In genomic region chr7:156816943-156817572, GRCh38 we compare ENCODE assay signal across 8 cellular contexts.
DNase-seq lines count a peak whose midpoint lies in the region; ATAC-seq and TF ChIP-seq lines count a peak whose summit lies in the region.

No MANE protein-coding gene starts in this region.

- H3K4me1 ChIP-seq in KMS-11 (ENCODE audit: low read depth, poor library complexity, severe bottlenecking) (no peaks in the 10 kb centered on the region), right lobe of liver (peaks cover 0 to 21% (median 10%) of the 10 kb centered on the region in 4 donors)

- TF ChIP-seq POLR2A in right lobe of liver (IDR thresholded peaks at IDR 0.05) = no peak

- no peak overlapping the region for H3K9ac ChIP-seq in KMS-11

- H3K27me3 Mint-ChIP-seq in activated naive CD8-positive, alpha-beta T cell treated with anti-CD3 and anti-CD28 coated beads for 36 hours = no peaks in the 10 kb centered on the region

- peaks cover 8% of the 10 kb centered on the region for H3K36me3 Mint-ChIP-seq in activated naive CD8-positive, alpha-beta T cell treated with anti-CD3 and anti-CD28 coated beads for 36 hours

- ATAC-seq in right lobe of liver = peak; percentile 41 to 66 (median 52)

- H3K27me3 ChIP-seq in KMS-11 (ENCODE audit: insufficient read depth, low read depth) = no peaks in the 10 kb centered on the region
- H3K27me3 ChIP-seq in right lobe of liver = no peaks in the 10 kb centered on the region

- H3K9me3 Mint-ChIP-seq in activated naive CD8-positive, alpha-beta T cell treated with anti-CD3 and anti-CD28 coated beads for 36 hours = no peaks in the 10 kb centered on the region

- DNase-seq in DMS114 treated with DMSO at 0.1 percent for 48 hours (lab: John Stamatoyannopoulos, UW; ENCODE audit: unreplicated experiment) (peak; percentile 31), astrocyte of the cerebellum (ENCODE audit: low read depth) (peak; percentile 19), right lobe of liver (no peak), LoVo (ENCODE audit: low spot score) (no peak), cerebellar nuclear complex (lab: John Stamatoyannopoulos, UW) (no peak), epidermal melanocyte (ENCODE audit: insufficient read length, low spot score) (no peak)
- no peak for DNase-seq in activated naive CD8-positive, alpha-beta T cell treated with anti-CD3 and anti-CD28 coated beads for 36 hours

- H3K9me3 ChIP-seq in right lobe of liver = no peaks in the 10 kb centered on the region

- in situ Hi-C loops in astrocyte of the cerebellum (cut with HindIII; ENCODE audit: low sequenced_read_pairs) = no loop called here

- H4K20me1 ChIP-seq in KMS-11 (ENCODE audit: insufficient read depth) = no peaks in the 10 kb centered on the region

- H3K4me1 Mint-ChIP-seq in activated naive CD8-positive, alpha-beta T cell treated with anti-CD3 and anti-CD28 coated beads for 36 hours = peaks cover 1% of the 10 kb centered on the region

- no peak overlapping the region for H2AFZ ChIP-seq in KMS-11 (ENCODE audit: low read depth)

- peak; percentile 81 for TF ChIP-seq CTCF in KMS-11 (conservative IDR thresholded peaks at IDR 0.05; ENCODE audit: low read depth, low read length)
- TF ChIP-seq CTCF in astrocyte of the cerebellum (IDR thresholded peaks at IDR 0.05; ENCODE audit: low read depth, low read length, missing control alignments) = peak; percentile 21
- TF ChIP-seq CTCF in right lobe of liver (IDR thresholded peaks at IDR 0.05) = peak; percentile 36 to 53 (median 52)

- no peak overlapping the region for H3K4me3 Mint-ChIP-seq in activated naive CD8-positive, alpha-beta T cell treated with anti-CD3 and anti-CD28 coated beads for 36 hours

- H3K4me2 ChIP-seq in KMS-11 = no peak overlapping the region

- no peaks in the 10 kb centered on the region for H3K79me2 ChIP-seq in KMS-11 (ENCODE audit: insufficient read depth, low read depth)

- no peak overlapping the region for H3K4me3 ChIP-seq in KMS-11 (IDR thresholded peaks at IDR 0.05; ENCODE audit: insufficient read depth, low read depth, low read length)
- no peak overlapping the region for H3K4me3 ChIP-seq in astrocyte of the cerebellum (ENCODE audit: low read depth, low read length)
- H3K4me3 ChIP-seq in right lobe of liver = no peak overlapping the region

- H3K27ac ChIP-seq in KMS-11 (no peak overlapping the region), right lobe of liver (peak overlapping the region in 1 of 3 donors; percentile 41)

- no peak overlapping the region for H3K27ac Mint-ChIP-seq in activated naive CD8-positive, alpha-beta T cell treated with anti-CD3 and anti-CD28 coated beads for 36 hours

- intact Hi-C loops in right lobe of liver (cut with DNase I) = no loop called here

- 84% methylated on average over 1 of the region's 1 CpG for WGBS in right lobe of liver (ENCODE audit: insufficient coverage, low coverage, low lambda C conversion rate, missing lambda C conversion rate)

- no peaks in the 10 kb centered on the region; the same call in 1 of the 2 replicates for H3K36me3 ChIP-seq in KMS-11 (ENCODE audit: insufficient read depth)
- no peaks in the 10 kb centered on the region for H3K36me3 ChIP-seq in right lobe of liver

Comparison
In these comparisons a context has a peak if more than half of its experiments do, and no peak if none do; other contexts are left out.
1. DNase-seq: peak in DMS114 treated with DMSO at 0.1 percent for 48 hours (single experiment) and astrocyte of the cerebellum (single experiment); none in right lobe of liver (0 of 3), LoVo (single experiment), cerebellar nuclear complex (0 of 2), activated naive CD8-positive, alpha-beta T cell treated with anti-CD3 and anti-CD28 coated beads for 36 hours (single experiment) and epidermal melanocyte (single experiment).
2. CTCF ChIP-seq: peak in every context shown above with its lines; median percentile 81 in KMS-11; 52 in right lobe of liver; 21 in astrocyte of the cerebellum.